In the genomic region with DNA sequence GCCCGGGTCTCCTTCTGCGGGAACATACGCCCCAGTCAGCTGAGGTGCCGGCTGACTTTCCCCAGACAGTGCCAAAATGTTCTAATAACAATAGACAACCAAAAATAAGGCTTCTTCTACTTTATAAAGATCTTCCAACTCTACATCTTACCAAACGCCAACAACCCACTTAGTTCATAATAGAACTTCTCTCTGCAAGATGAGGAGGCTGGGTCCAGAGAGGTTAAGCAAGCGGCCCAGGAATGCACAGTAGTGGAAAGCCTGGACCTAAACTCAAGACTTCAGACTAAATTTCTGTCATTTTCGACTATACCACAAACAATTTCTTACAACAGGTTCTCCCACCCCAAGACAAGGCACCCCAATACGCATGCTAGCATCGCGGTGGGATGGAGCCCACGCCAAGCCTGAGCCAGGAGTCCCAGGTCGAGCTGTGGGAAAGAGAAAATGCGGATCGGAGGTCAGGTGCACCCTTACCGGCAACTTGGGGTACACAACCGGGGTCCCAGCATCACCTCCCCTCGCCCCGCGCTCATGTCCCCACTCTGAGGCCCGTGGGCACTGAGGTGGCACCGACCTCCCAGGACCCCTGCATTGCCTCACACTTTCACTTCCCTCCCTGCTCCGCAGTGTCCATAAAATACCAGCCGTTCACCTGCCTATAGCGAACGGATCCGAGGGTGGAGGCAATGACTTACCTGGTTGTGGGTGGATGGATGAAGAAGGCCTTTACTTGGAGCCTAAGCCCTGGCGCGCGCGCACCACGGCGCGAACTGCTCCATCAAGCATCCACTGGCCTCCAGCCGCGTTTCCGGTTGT, we compare ENCODE assay signal across 1 cellular context.
TF ChIP-seq lines count a peak whose summit lies in the region.

No MANE protein-coding gene starts in this region.

TF ChIP-seq in WTC11, 78 proteins besides CTCF, POLR2A, EP300 and RAD21 (continued from another document):
- TF ChIP-seq, protein P1, sequence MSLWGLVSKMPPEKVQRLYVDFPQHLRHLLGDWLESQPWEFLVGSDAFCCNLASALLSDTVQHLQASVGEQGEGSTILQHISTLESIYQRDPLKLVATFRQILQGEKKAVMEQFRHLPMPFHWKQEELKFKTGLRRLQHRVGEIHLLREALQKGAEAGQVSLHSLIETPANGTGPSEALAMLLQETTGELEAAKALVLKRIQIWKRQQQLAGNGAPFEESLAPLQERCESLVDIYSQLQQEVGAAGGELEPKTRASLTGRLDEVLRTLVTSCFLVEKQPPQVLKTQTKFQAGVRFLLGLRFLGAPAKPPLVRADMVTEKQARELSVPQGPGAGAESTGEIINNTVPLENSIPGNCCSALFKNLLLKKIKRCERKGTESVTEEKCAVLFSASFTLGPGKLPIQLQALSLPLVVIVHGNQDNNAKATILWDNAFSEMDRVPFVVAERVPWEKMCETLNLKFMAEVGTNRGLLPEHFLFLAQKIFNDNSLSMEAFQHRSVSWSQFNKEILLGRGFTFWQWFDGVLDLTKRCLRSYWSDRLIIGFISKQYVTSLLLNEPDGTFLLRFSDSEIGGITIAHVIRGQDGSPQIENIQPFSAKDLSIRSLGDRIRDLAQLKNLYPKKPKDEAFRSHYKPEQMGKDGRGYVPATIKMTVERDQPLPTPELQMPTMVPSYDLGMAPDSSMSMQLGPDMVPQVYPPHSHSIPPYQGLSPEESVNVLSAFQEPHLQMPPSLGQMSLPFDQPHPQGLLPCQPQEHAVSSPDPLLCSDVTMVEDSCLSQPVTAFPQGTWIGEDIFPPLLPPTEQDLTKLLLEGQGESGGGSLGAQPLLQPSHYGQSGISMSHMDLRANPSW (CRISPR knock-in tag; conservative IDR thresholded peaks at IDR 0.05; ENCODE audit: low read depth) = no peak
